In the genomic region with DNA sequence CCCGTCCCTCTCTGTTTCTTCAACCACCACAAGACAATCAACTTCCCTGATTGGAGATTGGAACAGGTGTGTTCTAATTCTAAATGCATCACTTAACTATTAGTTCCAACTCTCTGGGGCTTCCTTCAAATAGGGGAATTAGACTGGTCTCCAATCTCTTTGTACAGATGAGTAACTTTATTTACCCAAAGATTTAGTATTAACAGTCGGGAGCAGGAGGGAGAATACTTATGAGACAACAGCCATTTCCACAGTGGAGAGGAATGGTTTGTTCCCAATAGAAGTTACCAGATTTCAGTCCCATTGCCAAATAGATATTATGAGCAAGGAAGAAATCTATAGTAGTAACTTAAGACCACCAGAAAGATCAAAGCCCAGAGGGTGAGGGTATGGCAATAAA, we compare ENCODE assay signal across 25 cellular contexts.
"Had no signal": no experiment of that assay in that cellular context is flagged by ENCODE, and none has a peak within 500 bp of the region (broad histone marks: within the 10 kb centered on the region; RNA-seq: fewer than 3 reads in every experiment).

No MANE protein-coding gene starts in this region.

- H3K4me1 ChIP-seq: ascending aorta had no signal

- H3K27me3 ChIP-seq: ascending aorta, body of pancreas, MG63 had no signal

- H3K4me2 ChIP-seq: PC-9 had no signal

- H3K36me3 ChIP-seq: ascending aorta, MG63 had no signal

- H3K27me3 Mint-ChIP-seq: activated B cell treated with CpG ODN at 0.5 μM for 24 hours; activated CD4-positive, alpha-beta T cell treated with anti-CD3 and anti-CD28 coated beads, Interleukin-2, amount 10 ng/mL, durations not matched to agents 24 days and 14 days; activated CD8-positive, alpha-beta memory T cell treated with anti-CD3 and anti-CD28 coated beads, Interleukin-2, amount 10 ng/mL, durations not matched to agents 7 days and 5 days; activated T-helper 17 cell treated with anti-CD3 and anti-CD28 coated beads, Interleukin-2, amount 50 U/mL, for 72 hours; T-helper 17 cell had no signal

- H2AFZ ChIP-seq: PC-9 had no signal

- H3K9me3 Mint-ChIP-seq: activated B cell treated with CpG ODN at 0.5 μM for 24 hours; activated CD4-positive, alpha-beta T cell treated with anti-CD3 and anti-CD28 coated beads, Interleukin-2, amount 10 ng/mL, durations not matched to agents 24 days and 14 days; activated naive CD4-positive, alpha-beta T cell treated with anti-CD3 and anti-CD28 coated beads for 36 hours; activated T-cell treated with anti-CD3 and anti-CD28 coated beads, Interleukin-2, amount 50 U/mL, for 4 hours; activated T-helper 17 cell treated with anti-CD3 and anti-CD28 coated beads, Interleukin-2, amount 50 U/mL, for 72 hours had no signal

- DNase-seq: activated B cell treated with CpG ODN at 0.5 μM for 24 hours; activated CD4-positive, alpha-beta T cell treated with anti-CD3 and anti-CD28 coated beads for 1 hour; activated CD4-positive, alpha-beta T cell treated with anti-CD3 and anti-CD28 coated beads, Interleukin-2, amount 10 ng/mL, durations not matched to agents 24 days and 14 days; activated CD4-positive, alpha-beta T cell treated with anti-CD3 and anti-CD28 coated beads, Interleukin-2, amount 50 U/mL, for 48 hours; activated CD8-positive, alpha-beta memory T cell treated with anti-CD3 and anti-CD28 coated beads, Interleukin-2, amount 10 ng/mL, durations not matched to agents 7 days and 5 days; activated gamma-delta T cell; activated naive CD4-positive, alpha-beta T cell treated with anti-CD3 and anti-CD28 coated beads for 36 hours; activated T-cell treated with anti-CD3 and anti-CD28 coated beads, Interleukin-2, amount 50 U/mL, for 4 hours; amniotic stem cell; body of pancreas; central memory CD4-positive, alpha-beta T cell; MG63; MV-4-11; NCI-H1092 treated with DMSO at 0.1 percent for 48 hours; NCI-H1436; NCI-H1694 treated with DMSO at 0.1 percent for 48 hours; NCI-H2029 treated with DMSO at 0.1 percent for 48 hours; NCI-H446; NCI-H524; PC-9; SHP77 treated with DMSO at 0.1 percent for 48 hours; T-helper 17 cell; T1000 had no signal

- H3K27ac Mint-ChIP-seq: activated B cell treated with CpG ODN at 0.5 μM for 24 hours; activated CD4-positive, alpha-beta T cell treated with anti-CD3 and anti-CD28 coated beads, Interleukin-2, amount 10 ng/mL, durations not matched to agents 24 days and 14 days; activated CD8-positive, alpha-beta memory T cell treated with anti-CD3 and anti-CD28 coated beads, Interleukin-2, amount 10 ng/mL, durations not matched to agents 7 days and 5 days; activated naive CD4-positive, alpha-beta T cell treated with anti-CD3 and anti-CD28 coated beads for 36 hours; activated T-helper 17 cell treated with anti-CD3 and anti-CD28 coated beads, Interleukin-2, amount 50 U/mL, for 72 hours; T-helper 17 cell had no signal

- H3K4me3 ChIP-seq: ascending aorta, body of pancreas, MG63, PC-9 had no signal

- H3K9me3 ChIP-seq: ascending aorta, body of pancreas, MG63 had no signal

- ATAC-seq: activated CD8-positive, alpha-beta memory T cell treated with anti-CD3 and anti-CD28 coated beads, Interleukin-2, amount 10 ng/mL, durations not matched to agents 7 days and 5 days; activated T-cell treated with anti-CD3 and anti-CD28 coated beads, Interleukin-2, amount 50 U/mL, for 4 hours; activated T-helper 17 cell treated with anti-CD3 and anti-CD28 coated beads, Interleukin-2, amount 50 U/mL, for 72 hours; body of pancreas; T-helper 17 cell had no signal

- H3K4me3 Mint-ChIP-seq: activated B cell treated with CpG ODN at 0.5 μM for 24 hours; activated CD4-positive, alpha-beta T cell treated with anti-CD3 and anti-CD28 coated beads, Interleukin-2, amount 10 ng/mL, durations not matched to agents 24 days and 14 days; activated CD8-positive, alpha-beta memory T cell treated with anti-CD3 and anti-CD28 coated beads, Interleukin-2, amount 10 ng/mL, durations not matched to agents 7 days and 5 days; activated naive CD4-positive, alpha-beta T cell treated with anti-CD3 and anti-CD28 coated beads for 36 hours; activated T-cell treated with anti-CD3 and anti-CD28 coated beads, Interleukin-2, amount 50 U/mL, for 4 hours; activated T-helper 17 cell treated with anti-CD3 and anti-CD28 coated beads, Interleukin-2, amount 50 U/mL, for 72 hours; T-helper 17 cell had no signal

- H3K27ac ChIP-seq: ascending aorta, body of pancreas, PC-9 had no signal
